Comparison of ENCODE assay signal across 1 cellular context in genomic region chr5:172096184-172096941, GRCh38.
TF ChIP-seq lines count a peak whose summit lies in the region.

No MANE protein-coding gene starts in this region.

TF ChIP-seq in IMR-90, 13 proteins besides CTCF, POLR2A, EP300 and RAD21 (continued from another document):
- TF ChIP-seq, protein P1, sequence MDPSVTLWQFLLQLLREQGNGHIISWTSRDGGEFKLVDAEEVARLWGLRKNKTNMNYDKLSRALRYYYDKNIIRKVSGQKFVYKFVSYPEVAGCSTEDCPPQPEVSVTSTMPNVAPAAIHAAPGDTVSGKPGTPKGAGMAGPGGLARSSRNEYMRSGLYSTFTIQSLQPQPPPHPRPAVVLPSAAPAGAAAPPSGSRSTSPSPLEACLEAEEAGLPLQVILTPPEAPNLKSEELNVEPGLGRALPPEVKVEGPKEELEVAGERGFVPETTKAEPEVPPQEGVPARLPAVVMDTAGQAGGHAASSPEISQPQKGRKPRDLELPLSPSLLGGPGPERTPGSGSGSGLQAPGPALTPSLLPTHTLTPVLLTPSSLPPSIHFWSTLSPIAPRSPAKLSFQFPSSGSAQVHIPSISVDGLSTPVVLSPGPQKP (IDR thresholded peaks at IDR 0.05; ENCODE audit: borderline replicate concordance, low read depth, low read length): no peak
- TF ChIP-seq MXI1 (IDR thresholded peaks at IDR 0.05; ENCODE audit: borderline replicate concordance, low read depth, low read length) (no peak), MAZ (IDR thresholded peaks at IDR 0.05; ENCODE audit: borderline replicate concordance, low read depth, low read length) (no peak), FOS (IDR thresholded peaks at IDR 0.05; ENCODE audit: low read depth, low read length) (no peak), RCOR1 (IDR thresholded peaks at IDR 0.05; ENCODE audit: insufficient replicate concordance, low read length) (no peak), BHLHE40 (IDR thresholded peaks at IDR 0.05; ENCODE audit: low read depth, low read length) (no peak)
- TF ChIP-seq, protein P2, sequence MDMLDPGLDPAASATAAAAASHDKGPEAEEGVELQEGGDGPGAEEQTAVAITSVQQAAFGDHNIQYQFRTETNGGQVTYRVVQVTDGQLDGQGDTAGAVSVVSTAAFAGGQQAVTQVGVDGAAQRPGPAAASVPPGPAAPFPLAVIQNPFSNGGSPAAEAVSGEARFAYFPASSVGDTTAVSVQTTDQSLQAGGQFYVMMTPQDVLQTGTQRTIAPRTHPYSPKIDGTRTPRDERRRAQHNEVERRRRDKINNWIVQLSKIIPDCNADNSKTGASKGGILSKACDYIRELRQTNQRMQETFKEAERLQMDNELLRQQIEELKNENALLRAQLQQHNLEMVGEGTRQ (IDR thresholded peaks at IDR 0.05; ENCODE audit: low read depth, low read length): no peak
TF ChIP-seq in IMR-90: peak in this region for 0.
